8 cellular contexts compared by ENCODE assay signal in genomic region chr16:15154005-15154404, GRCh38. TPM values are rescaled to one million over a fixed set of nuclear protein-coding genes. Genes with fewer than 3 reads are reported as not detected.
DNase-seq lines count a peak whose midpoint lies in the region; ATAC-seq and TF ChIP-seq lines count a peak whose summit lies in the region.
"Not testable (repeated sequence)": the region's sequence is repeated elsewhere in the genome, so short reads cannot be mapped to it uniquely, and the experiment has no call there.

No MANE protein-coding gene starts in this region.

- not testable (repeated sequence) for ATAC-seq in activated T-cell treated with anti-CD3 and anti-CD28 coated beads, Interleukin-2, amount 50 U/mL, for 72 hours (replicated peaks in 1 of 2)

- not testable (repeated sequence) for H3K27me3 ChIP-seq in BLaER1; HUES6 (ENCODE audit: control insufficient read depth, insufficient read depth, low read length); dorsolateral prefrontal cortex; iPS-15b (ENCODE audit: control insufficient read depth, insufficient read depth, low read length); neuron (ENCODE audit: insufficient read depth, low read length)

- intact Hi-C loops in dorsolateral prefrontal cortex (cut with DNase I): not testable (repeated sequence)

- H3K4me1 ChIP-seq in BLaER1; HUES6 (ENCODE audit: control insufficient read depth, insufficient read depth, low read length); iPS-15b (ENCODE audit: control insufficient read depth, insufficient read depth, low read length); neuron (ENCODE audit: insufficient read depth, low read length): not testable (repeated sequence)

- peak overlapping the region; percentile 69 for H3K4me3 ChIP-seq in BLaER1
- peak overlapping the region; percentile 61 for H3K4me3 ChIP-seq in HUES6 (ENCODE audit: low read depth, low read length)
- peak overlapping the region in 58 of 59 donors; percentile 26 to 80 (median 58) for H3K4me3 ChIP-seq in dorsolateral prefrontal cortex
- H3K4me3 ChIP-seq in iPS-15b (ENCODE audit: low read depth, low read length): peak overlapping the region; percentile 46
- peak overlapping the region; percentile 51 for H3K4me3 ChIP-seq in neuron (ENCODE audit: low read length)

- H3K36me3 Mint-ChIP-seq in activated T-cell treated with anti-CD3 and anti-CD28 coated beads, Interleukin-2, amount 50 U/mL, for 72 hours (ENCODE audit: insufficient read depth in 2 of 2); stimulated activated naive CD8-positive, alpha-beta T cell treated with anti-CD3 and anti-CD28 coated beads, Interleukin-15, Interleukin-2, amounts not matched to agents 100 ng/mL and 50 ng/mL, for 24 hours (ENCODE audit: low read depth): not testable (repeated sequence)

- not testable (repeated sequence) for H3K4me1 Mint-ChIP-seq in activated T-cell treated with anti-CD3 and anti-CD28 coated beads, Interleukin-2, amount 50 U/mL, for 72 hours (ENCODE audit: low read depth); stimulated activated naive CD8-positive, alpha-beta T cell treated with anti-CD3 and anti-CD28 coated beads, Interleukin-15, Interleukin-2, amounts not matched to agents 100 ng/mL and 50 ng/mL, for 24 hours (ENCODE audit: low read depth)

- CTCF ChIA-PET in RWPE1 (lab: Yijun Ruan, JAX): not testable (repeated sequence)

- POLR2A ChIA-PET in RWPE1 (lab: Yijun Ruan, JAX; ENCODE audit: low non-redundant PET): not testable (repeated sequence)

- H2AFZ ChIP-seq in neuron (ENCODE audit: low read depth, low read length): not testable (repeated sequence)

- H4K20me1 ChIP-seq in BLaER1: not testable (repeated sequence)

- H3K9me3 Mint-ChIP-seq in activated T-cell treated with anti-CD3 and anti-CD28 coated beads, Interleukin-2, amount 50 U/mL, for 72 hours; stimulated activated naive CD8-positive, alpha-beta T cell treated with anti-CD3 and anti-CD28 coated beads, Interleukin-15, Interleukin-2, amounts not matched to agents 100 ng/mL and 50 ng/mL, for 24 hours: not testable (repeated sequence)

- not testable (repeated sequence) for TF ChIP-seq CTCF in RWPE1 (conservative IDR thresholded peaks at IDR 0.05; ENCODE audit: low read depth); dorsolateral prefrontal cortex (IDR thresholded peaks at IDR 0.05 in 54 of 56, conservative IDR thresholded peaks at IDR 0.05 in 2 of 56; ENCODE audit: low read depth in 1 of 56, partially characterized antibody in 56 of 56)

- not testable (repeated sequence) for DNase-seq in RWPE1 (ENCODE audit: low spot score); dorsolateral prefrontal cortex
- peak; percentile 31 to 49 for DNase-seq in activated T-cell treated with anti-CD3 and anti-CD28 coated beads, Interleukin-2, amount 50 U/mL, for 72 hours

- H3K9me3 ChIP-seq in BLaER1; HUES6 (ENCODE audit: control insufficient read depth, insufficient read depth, low read depth, low read length); iPS-15b (ENCODE audit: control insufficient read depth, insufficient read depth, low read length); neuron (ENCODE audit: low read length): not testable (repeated sequence)

- peak overlapping the region; percentile 77 to 90 for H3K4me3 Mint-ChIP-seq in activated T-cell treated with anti-CD3 and anti-CD28 coated beads, Interleukin-2, amount 50 U/mL, for 72 hours
- H3K4me3 Mint-ChIP-seq in stimulated activated naive CD8-positive, alpha-beta T cell treated with anti-CD3 and anti-CD28 coated beads, Interleukin-15, Interleukin-2, amounts not matched to agents 100 ng/mL and 50 ng/mL, for 24 hours: peak overlapping the region; percentile 72

- not testable (repeated sequence) for H3K36me3 ChIP-seq in BLaER1; HUES6 (ENCODE audit: control insufficient read depth, insufficient read depth, low read length); iPS-15b (ENCODE audit: control insufficient read depth, insufficient read depth, low read length); neuron (ENCODE audit: insufficient read depth, low read length)

- H3K27me3 Mint-ChIP-seq in activated T-cell treated with anti-CD3 and anti-CD28 coated beads, Interleukin-2, amount 50 U/mL, for 72 hours (ENCODE audit: low read depth); stimulated activated naive CD8-positive, alpha-beta T cell treated with anti-CD3 and anti-CD28 coated beads, Interleukin-15, Interleukin-2, amounts not matched to agents 100 ng/mL and 50 ng/mL, for 24 hours: not testable (repeated sequence)

- H3K9ac ChIP-seq in BLaER1: peak overlapping the region; percentile 80
- peak overlapping the region; percentile 58 for H3K9ac ChIP-seq in HUES6 (ENCODE audit: low read length)
- H3K9ac ChIP-seq in iPS-15b (ENCODE audit: low read depth, low read length): not testable (repeated sequence)

- H3K4me2 ChIP-seq in BLaER1: peak overlapping the region; percentile 55

- not testable (repeated sequence) for H3K27ac Mint-ChIP-seq in activated T-cell treated with anti-CD3 and anti-CD28 coated beads, Interleukin-2, amount 50 U/mL, for 72 hours; stimulated activated naive CD8-positive, alpha-beta T cell treated with anti-CD3 and anti-CD28 coated beads, Interleukin-15, Interleukin-2, amounts not matched to agents 100 ng/mL and 50 ng/mL, for 24 hours

- H3K27ac ChIP-seq in BLaER1 (peak overlapping the region; percentile 76), RWPE1 (peak overlapping the region; percentile 82), dorsolateral prefrontal cortex (peak overlapping the region in 20 of 59 donors; percentile 29 to 85 (median 68))
- H3K27ac ChIP-seq in HUES6 (ENCODE audit: low read depth, low read length): not testable (repeated sequence)

RNA-seq across cellular contexts. Expression of gene RRN3, which starts 59.9 kb away (rescaled TPM):
- 10 to 100 TPM; 39.5 to 41.6 TPM for total RNA-seq in activated T-cell treated with anti-CD3 and anti-CD28 coated beads, Interleukin-2, amount 50 U/mL, for 72 hours
- 10 to 100 TPM; 19.2 to 37.4 (median 27.2) TPM for total RNA-seq in dorsolateral prefrontal cortex
